24 cellular contexts compared by ENCODE assay signal in the genomic region with DNA sequence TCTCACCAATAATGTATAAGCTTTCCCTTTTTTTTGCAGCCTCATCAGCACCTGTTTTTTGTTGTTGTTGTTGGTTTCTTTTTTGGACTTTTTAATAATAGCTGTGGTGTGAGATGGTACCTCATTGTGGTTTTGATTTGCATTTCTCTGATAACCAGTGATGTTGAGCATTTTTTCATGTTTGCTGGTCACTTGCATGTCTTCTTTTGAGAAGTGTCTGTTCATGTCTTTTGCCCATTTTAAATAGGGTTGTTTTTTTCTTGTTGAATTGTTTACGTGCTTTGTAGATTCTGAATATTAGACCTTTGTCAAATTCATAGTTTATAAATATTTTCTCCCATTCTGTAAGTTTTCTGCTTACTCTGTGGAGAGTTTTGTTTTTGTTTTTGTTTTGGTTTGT.
A peak's percentile ranks its signal among the peaks of the same experiment; 100 is the strongest.
DNase-seq lines count a peak whose midpoint lies in the region; ATAC-seq, FAIRE-seq and TF ChIP-seq lines count a peak whose summit lies in the region.
"Had no signal": no experiment of that assay in that cellular context is flagged by ENCODE, and none has a peak within 500 bp of the region (broad histone marks: within the 10 kb centered on the region; RNA-seq: fewer than 3 reads in every experiment).

No MANE protein-coding gene starts in this region.

- RAD21 ChIA-PET in HCT116 (lab: Charles Lee; ENCODE audit: low non-redundant PET in 1 of 2, low total read pairs in 2 of 2, uncharacterized antibody in 2 of 2, unreplicated experiment in 2 of 2): no interaction called here

- CTCF ChIA-PET in HCT116 (lab: Charles Lee): no interaction called here
- CTCF ChIA-PET in K562 (lab: Yijun Ruan, JAX; ENCODE audit: low intra/inter-chr PET ratio): no interaction called here

- H3K4me2 ChIP-seq in HCT116 (ENCODE audit: low read length): no peak overlapping the region
- no peak overlapping the region for H3K4me2 ChIP-seq in MM.1S (ENCODE audit: low read depth, low read length)
- no peak overlapping the region for H3K4me2 ChIP-seq in astrocyte (ENCODE audit: low read length)
- H3K4me2 ChIP-seq in K562 (ENCODE audit: insufficient read depth, low read length): no peak overlapping the region
- H3K4me2 ChIP-seq: BLaER1 treated with 17β-estradiol and CSF1 and Interleukin-3, amounts not matched to agents 10 nM and 100 nM had no signal

- ATAC-seq in HCT116: no peak
- ATAC-seq in K562: no peak
- ATAC-seq in heart left ventricle: no peak
- no peak for ATAC-seq in HG03571 (IDR thresholded peaks at IDR 0.05; ENCODE audit: unreplicated experiment)
- ATAC-seq in activated naive CD8-positive, alpha-beta T cell treated with anti-CD3 and anti-CD28 coated beads, Interleukin-2, amount 50 U/mL, for 24 hours: no peak
- ATAC-seq: CD8-positive, alpha-beta T cell had no signal

- no peaks in the 10 kb centered on the region for H3K27me3 ChIP-seq in HCT116 (ENCODE audit: insufficient read depth, low read length)
- H3K27me3 ChIP-seq in MM.1S (replicated peaks; ENCODE audit: insufficient read depth, low read length): no peaks in the 10 kb centered on the region
- H3K27me3 ChIP-seq in astrocyte (ENCODE audit: insufficient read depth, low read length): no peaks in the 10 kb centered on the region
- H3K27me3 ChIP-seq in K562 (ENCODE audit: control insufficient read depth in 2 of 2, insufficient read depth in 2 of 2, low read length in 2 of 2): no peaks in the 10 kb centered on the region; a peak in 1 of 5 replicates
- H3K27me3 ChIP-seq in heart left ventricle: no peaks in the 10 kb centered on the region
- H3K27me3 ChIP-seq: BLaER1 treated with 17β-estradiol and CSF1 and Interleukin-3, amounts not matched to agents 10 nM and 100 nM had no signal

- peaks cover 3% of the 10 kb centered on the region for H3K36me3 Mint-ChIP-seq in astrocyte (ENCODE audit: low read depth, unreplicated experiment)
- H3K36me3 Mint-ChIP-seq in activated naive CD8-positive, alpha-beta T cell treated with anti-CD3 and anti-CD28 coated beads, Interleukin-2, amount 50 U/mL, for 24 hours (ENCODE audit: low read depth): peaks cover 2% of the 10 kb centered on the region

- no peak overlapping the region for H3K4me3 ChIP-seq in HCT116 (replicated peaks in 1 of 2; ENCODE audit: low read depth in 1 of 2, low read length in 2 of 2)
- peak overlapping the region; percentile 4; the same call in 1 of the 2 replicates for H3K4me3 ChIP-seq in MM.1S (ENCODE audit: low read length)
- H3K4me3 ChIP-seq in astrocyte (ENCODE audit: insufficient read depth, low read depth, low read length): no peak overlapping the region
- H3K4me3 ChIP-seq in K562: no peak overlapping the region
- H3K4me3 ChIP-seq in heart left ventricle: no peak overlapping the region
- H3K4me3 ChIP-seq: BLaER1 treated with 17β-estradiol and CSF1 and Interleukin-3, amounts not matched to agents 10 nM and 100 nM had no signal

- H3K27ac ChIP-seq in HCT116 (ENCODE audit: low read depth, low read length) (no peak overlapping the region), MM.1S (ENCODE audit: low read length) (peak overlapping the region; percentile 11; the same call in 1 of the 2 replicates), astrocyte (ENCODE audit: low read depth, low read length) (no peak overlapping the region), K562 (ENCODE audit: extremely low read depth, low read depth, low read length) (no peak overlapping the region), heart left ventricle (no peak overlapping the region)
- H3K27ac ChIP-seq: BLaER1 treated with 17β-estradiol and CSF1 and Interleukin-3, amounts not matched to agents 10 nM and 100 nM; C4-2B had no signal

- H3F3A ChIP-seq in MM.1S (ENCODE audit: insufficient read depth, low read length): 0 out of 2 replicates have a peak, but pooled peaks cover 7% of the 10 kb centered on the region

- no peaks in the 10 kb centered on the region for H4K20me1 ChIP-seq in HCT116 (ENCODE audit: insufficient read depth)
- no peaks in the 10 kb centered on the region for H4K20me1 ChIP-seq in MM.1S (ENCODE audit: insufficient read depth, low read length)
- no peaks in the 10 kb centered on the region for H4K20me1 ChIP-seq in astrocyte (ENCODE audit: insufficient read depth, low read length)
- H4K20me1 ChIP-seq in K562 (replicated peaks; ENCODE audit: control insufficient read depth, insufficient read depth, low read length): no peaks in the 10 kb centered on the region
- H4K20me1 ChIP-seq: BLaER1 treated with 17β-estradiol and CSF1 and Interleukin-3, amounts not matched to agents 10 nM and 100 nM had no signal

- TF ChIP-seq CTCF in HCT116 (IDR thresholded peaks at IDR 0.05 in 2 of 3, conservative IDR thresholded peaks at IDR 0.05 in 1 of 3; ENCODE audit: borderline replicate concordance in 1 of 3, insufficient read depth in 1 of 3, low read depth in 2 of 3, low read length in 2 of 3) (no peak), MM.1S (IDR thresholded peaks at IDR 0.05; ENCODE audit: low read length) (no peak), astrocyte (IDR thresholded peaks at IDR 0.05; ENCODE audit: insufficient read depth, low read depth, low read length) (no peak), K562 (IDR thresholded peaks at IDR 0.05 in 2 of 3, conservative IDR thresholded peaks at IDR 0.05 in 1 of 3; ENCODE audit: insufficient read depth in 2 of 3, low read depth in 1 of 3, low read length in 3 of 3) (no peak), heart left ventricle (IDR thresholded peaks at IDR 0.05) (no peak)

- no peak overlapping the region for H3K27ac Mint-ChIP-seq in astrocyte (ENCODE audit: unreplicated experiment)
- no peak overlapping the region for H3K27ac Mint-ChIP-seq in activated naive CD8-positive, alpha-beta T cell treated with anti-CD3 and anti-CD28 coated beads, Interleukin-2, amount 50 U/mL, for 24 hours
- H3K27ac Mint-ChIP-seq: B cell; CD4-positive, alpha-beta T cell; CD8-positive, alpha-beta T cell had no signal

- H2AFZ ChIP-seq in HCT116 (ENCODE audit: low read depth, low read length, poor library complexity, severe bottlenecking) (no peak overlapping the region), MM.1S (ENCODE audit: low read length) (no peak overlapping the region), astrocyte (ENCODE audit: low read depth, low read length) (no peak overlapping the region), K562 (ENCODE audit: low read depth, low read length) (no peak overlapping the region)

- H3K4me1 ChIP-seq in HCT116 (ENCODE audit: control insufficient read depth in 1 of 2, insufficient read depth in 2 of 2, low read length in 2 of 2) (no peaks in the 10 kb centered on the region), MM.1S (ENCODE audit: low read length) (peaks cover 10% of the 10 kb centered on the region), astrocyte (ENCODE audit: insufficient read depth, low read length) (no peaks in the 10 kb centered on the region), K562 (replicated peaks in 1 of 2; ENCODE audit: control insufficient read depth in 2 of 2, insufficient read depth in 2 of 2, low read length in 2 of 2) (no peaks in the 10 kb centered on the region), heart left ventricle (no peaks in the 10 kb centered on the region)
- H3K4me1 ChIP-seq: Caco-2 had no signal

- 65% methylated on average over 1 of the region's 1 CpG for WGBS in K562 (ENCODE audit: insufficient coverage, low coverage, missing lambda C conversion rate)
- 96% methylated on average over 1 of the region's 1 CpG for WGBS in heart left ventricle, 4 donors

- TF ChIP-seq EP300 in K562 (IDR thresholded peaks at IDR 0.05; ENCODE audit: low read length): no peak

- intact Hi-C loops in HCT116 (cut with micrococcal nuclease) (no loop called here), K562 (cut with micrococcal nuclease) (no loop called here), heart left ventricle (cut with DNase I) (no loop called here)

- H3K9me3 ChIP-seq in HCT116 (ENCODE audit: control insufficient read depth in 1 of 2, insufficient read depth in 1 of 2, low read depth in 1 of 2, low read length in 2 of 2) (peaks cover 0 to 6% of the 10 kb centered on the region in 2 experiments; a peak in 1 of 4 replicates), MM.1S (replicated peaks; ENCODE audit: insufficient read depth, low read length) (no peaks in the 10 kb centered on the region), astrocyte (ENCODE audit: insufficient read depth, low read depth, low read length) (no peaks in the 10 kb centered on the region), K562 (replicated peaks; ENCODE audit: control insufficient read depth, insufficient read depth, low read depth, low read length) (no peaks in the 10 kb centered on the region), heart left ventricle (peaks cover 0 to 18% (median 7%) of the 10 kb centered on the region in 12 donors)

- in situ Hi-C loops in K562 (cut with MboI): no loop called here

- H3K9ac ChIP-seq in HCT116 (ENCODE audit: low read length) (no peak overlapping the region), MM.1S (ENCODE audit: low read length) (no peak overlapping the region), astrocyte (ENCODE audit: low read length) (no peak overlapping the region), K562 (ENCODE audit: insufficient read depth in 1 of 2, low read depth in 2 of 2, low read length in 2 of 2) (no peak overlapping the region)
- H3K9ac ChIP-seq: BLaER1 treated with 17β-estradiol and CSF1 and Interleukin-3, amounts not matched to agents 10 nM and 100 nM had no signal

- POLR2A ChIA-PET in HCT116 (lab: Charles Lee): no interaction called here
- POLR2A ChIA-PET in K562 (lab: Yijun Ruan, JAX): no interaction called here

- no peaks in the 10 kb centered on the region for H3K36me3 ChIP-seq in HCT116 (ENCODE audit: control insufficient read depth in 1 of 2, insufficient read depth in 2 of 2, low read length in 2 of 2)
- no peaks in the 10 kb centered on the region for H3K36me3 ChIP-seq in MM.1S (replicated peaks; ENCODE audit: insufficient read depth, low read length)
- H3K36me3 ChIP-seq in astrocyte (ENCODE audit: insufficient read depth, low read length): no peaks in the 10 kb centered on the region
- H3K36me3 ChIP-seq in K562 (ENCODE audit: control insufficient read depth, insufficient read depth, low read length): no peaks in the 10 kb centered on the region
- no peaks in the 10 kb centered on the region for H3K36me3 ChIP-seq in heart left ventricle
- H3K36me3 ChIP-seq: BLaER1 treated with 17β-estradiol and CSF1 and Interleukin-3, amounts not matched to agents 10 nM and 100 nM had no signal

- TF ChIP-seq POLR2A in HCT116 (IDR thresholded peaks at IDR 0.05; ENCODE audit: borderline replicate concordance, extremely low read depth, insufficient read depth, insufficient read length) (no peak), K562 (conservative IDR thresholded peaks at IDR 0.05) (no peak), heart left ventricle (IDR thresholded peaks at IDR 0.05) (no peak)

- H3K9me3 Mint-ChIP-seq in astrocyte (ENCODE audit: unreplicated experiment): peaks cover 16% of the 10 kb centered on the region
- peaks cover 14% of the 10 kb centered on the region for H3K9me3 Mint-ChIP-seq in activated naive CD8-positive, alpha-beta T cell treated with anti-CD3 and anti-CD28 coated beads, Interleukin-2, amount 50 U/mL, for 24 hours

- no peaks in the 10 kb centered on the region for H3K9me1 ChIP-seq in K562 (ENCODE audit: control insufficient read depth, insufficient read depth, low read length)

- no peak for DNase-seq in HCT116 (ENCODE audit: low read depth, low spot score)
- DNase-seq in MM.1S: peak; percentile 57
- no peak for DNase-seq in astrocyte (ENCODE audit: low read depth)
- no peak for DNase-seq in K562 (ENCODE audit: extremely low read depth in 1 of 4, low spot score in 3 of 4)
- DNase-seq in heart left ventricle: no peak
- DNase-seq in activated naive CD8-positive, alpha-beta T cell treated with anti-CD3 and anti-CD28 coated beads, Interleukin-2, amount 50 U/mL, for 24 hours: no peak
- DNase-seq in activated CD4-positive, CD25-positive, alpha-beta regulatory T cell treated with anti-CD3 and anti-CD28 coated beads, Interleukin-2, amount 50 U/mL, for 72 hours: no peak
- DNase-seq: 8988T; AML-193; Caco-2; Calu3; CD4-positive, alpha-beta T cell; CD8-positive, alpha-beta T cell; DMS79 treated with DMSO at 0.1 percent for 48 hours; GF-D8 had no signal

- H3K4me1 Mint-ChIP-seq in astrocyte (ENCODE audit: low read depth, unreplicated experiment): no peaks in the 10 kb centered on the region
- H3K4me1 Mint-ChIP-seq in activated naive CD8-positive, alpha-beta T cell treated with anti-CD3 and anti-CD28 coated beads, Interleukin-2, amount 50 U/mL, for 24 hours: peaks cover 3% of the 10 kb centered on the region
- H3K4me1 Mint-ChIP-seq: B cell had no signal

- no peaks in the 10 kb centered on the region for H3K27me3 Mint-ChIP-seq in astrocyte (ENCODE audit: low read depth, unreplicated experiment)
- H3K27me3 Mint-ChIP-seq in activated naive CD8-positive, alpha-beta T cell treated with anti-CD3 and anti-CD28 coated beads, Interleukin-2, amount 50 U/mL, for 24 hours: no peaks in the 10 kb centered on the region
- H3K27me3 Mint-ChIP-seq: CD4-positive, alpha-beta T cell had no signal

- H3K9me2 ChIP-seq in HCT116 (ENCODE audit: insufficient read depth) (no peaks in the 10 kb centered on the region), MM.1S (replicated peaks; ENCODE audit: insufficient read depth, low read length) (no peaks in the 10 kb centered on the region)

- H3K79me2 ChIP-seq in HCT116 (ENCODE audit: insufficient read depth, low read length) (no peaks in the 10 kb centered on the region), MM.1S (ENCODE audit: low read length) (no peaks in the 10 kb centered on the region), astrocyte (ENCODE audit: insufficient read depth, low read length) (no peaks in the 10 kb centered on the region), K562 (ENCODE audit: control insufficient read depth, insufficient read depth, low read length) (no peaks in the 10 kb centered on the region)

- no peak overlapping the region for H3K4me3 Mint-ChIP-seq in astrocyte (ENCODE audit: unreplicated experiment)
- no peak overlapping the region for H3K4me3 Mint-ChIP-seq in activated naive CD8-positive, alpha-beta T cell treated with anti-CD3 and anti-CD28 coated beads, Interleukin-2, amount 50 U/mL, for 24 hours
- H3K4me3 Mint-ChIP-seq: B cell; CD4-positive, alpha-beta T cell; CD8-positive, alpha-beta T cell had no signal

- FAIRE-seq in astrocyte (lab: Jason Lieb, UNC) (peak; percentile 49), K562 (lab: Jason Lieb, UNC) (no peak)
- FAIRE-seq: A204.1, D721Med, G401.6, GM12892, GM18507 had no signal

- TF ChIP-seq RAD21 in HCT116 (IDR thresholded peaks at IDR 0.05; ENCODE audit: low read depth) (no peak), K562 (CRISPR knock-in tag; conservative IDR thresholded peaks at IDR 0.05 in 1 of 2, IDR thresholded peaks at IDR 0.05 in 1 of 2) (no peak)

- BruUV-seq in HCT116 (replicated peaks; lab: Mats Ljungman, UMichigan) (no TSS peak), K562 (replicated peaks; lab: Mats Ljungman, UMichigan) (no TSS peak)
